ENCODE assay signal across 1 cellular context in genomic region chr4:184471872-184472539, GRCh38.
TF ChIP-seq lines count a peak whose summit lies in the region.

No MANE protein-coding gene starts in this region.

TF ChIP-seq in HCT116, 20 proteins besides CTCF, POLR2A, EP300 and RAD21 (continued from another document):
- no peak for TF ChIP-seq REST (IDR thresholded peaks at IDR 0.05; ENCODE audit: low read depth)
- no peak for TF ChIP-seq EZH2phosphoT487 (IDR thresholded peaks at IDR 0.05; ENCODE audit: borderline replicate concordance)
- TF ChIP-seq YY1 (IDR thresholded peaks at IDR 0.05; ENCODE audit: extremely low read depth, insufficient replicate concordance, low read depth, low read length), result no peak
- TF ChIP-seq CEBPB (IDR thresholded peaks at IDR 0.05; ENCODE audit: low read depth), result no peak
- no peak for TF ChIP-seq SP1 (IDR thresholded peaks at IDR 0.05; ENCODE audit: low read depth)
- no peak for TF ChIP-seq SIN3A (IDR thresholded peaks at IDR 0.05; ENCODE audit: low read depth)
- no peak for TF ChIP-seq TCF7L2 (IDR thresholded peaks at IDR 0.05; ENCODE audit: borderline replicate concordance, extremely low read depth, insufficient read depth, insufficient read length)
- no peak for TF ChIP-seq POLR2AphosphoS5 (IDR thresholded peaks at IDR 0.05; ENCODE audit: low read depth, low read length)
- TF ChIP-seq EGR1 (IDR thresholded peaks at IDR 0.05; ENCODE audit: low read depth), result no peak
- TF ChIP-seq ATF3 (IDR thresholded peaks at IDR 0.05), result no peak
- no peak for TF ChIP-seq ZFX (IDR thresholded peaks at IDR 0.05)
- TF ChIP-seq SRF (IDR thresholded peaks at IDR 0.05; ENCODE audit: low read depth), result no peak
TF ChIP-seq in HCT116: peak in this region for 0.
